23 cellular contexts compared by ENCODE assay signal in the genomic region with DNA sequence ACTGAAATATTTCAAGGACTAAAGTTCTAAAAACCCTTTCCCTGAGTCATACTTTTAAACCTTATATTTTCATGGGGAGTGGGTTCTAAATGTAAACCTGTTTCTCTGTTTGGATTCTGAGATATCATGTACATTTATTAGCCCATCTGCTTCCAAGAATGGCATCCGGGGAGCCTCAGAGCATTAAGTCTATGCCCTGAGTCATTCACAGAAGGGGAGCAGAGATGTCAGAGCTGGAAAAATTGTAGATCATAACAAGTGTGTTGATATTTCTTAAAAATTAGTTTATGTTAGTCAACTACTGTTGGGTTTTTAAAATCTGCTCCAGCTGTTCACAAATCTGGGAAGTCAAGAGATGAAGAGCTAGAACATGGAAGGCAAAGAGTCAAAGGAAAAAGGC.
DNase-seq lines count a peak whose midpoint lies in the region; ATAC-seq and TF ChIP-seq lines count a peak whose summit lies in the region.
"Had no signal": no experiment of that assay in that cellular context is flagged by ENCODE, and none has a peak within 500 bp of the region (broad histone marks: within the 10 kb centered on the region; RNA-seq: fewer than 3 reads in every experiment).

No MANE protein-coding gene starts in this region.

- no peaks in the 10 kb centered on the region for H3K4me1 ChIP-seq in GM23338 (ENCODE audit: insufficient read depth)
- H3K4me1 ChIP-seq in smooth muscle cell (ENCODE audit: low read depth): no peaks in the 10 kb centered on the region
- H3K4me1 ChIP-seq: BE2C had no signal

- H3K27me3 ChIP-seq in GM23338 (ENCODE audit: insufficient read depth) (no peaks in the 10 kb centered on the region), smooth muscle cell (ENCODE audit: low read depth) (no peaks in the 10 kb centered on the region)
- H3K27me3 ChIP-seq: BE2C; BLaER1 treated with 17β-estradiol and CSF1 and Interleukin-3, amounts not matched to agents 10 nM and 100 nM had no signal

- no peaks in the 10 kb centered on the region for H3K27me3 Mint-ChIP-seq in GM23338 (ENCODE audit: insufficient read depth, low read depth, poor library complexity)
- no peaks in the 10 kb centered on the region for H3K27me3 Mint-ChIP-seq in activated naive CD8-positive, alpha-beta T cell treated with anti-CD3 and anti-CD28 coated beads, Interleukin-2, amount 50 U/mL, for 24 hours
- H3K27me3 Mint-ChIP-seq: CD4-positive, alpha-beta memory T cell had no signal

- 19% methylated on average over 1 of the region's 1 CpG for WGBS in smooth muscle cell (ENCODE audit: low lambda C conversion rate)

- H4K20me1 ChIP-seq in GM23338 (replicated peaks; ENCODE audit: insufficient read depth) (no peaks in the 10 kb centered on the region; the same call in 1 of the 2 replicates), smooth muscle cell (ENCODE audit: low read depth) (no peaks in the 10 kb centered on the region)
- H4K20me1 ChIP-seq: BLaER1 treated with 17β-estradiol and CSF1 and Interleukin-3, amounts not matched to agents 10 nM and 100 nM had no signal

- peak overlapping the region; percentile 56; the same call in 1 of the 2 replicates for H2AFZ ChIP-seq in GM23338
- no peak overlapping the region for H2AFZ ChIP-seq in smooth muscle cell (ENCODE audit: low read depth)
- H2AFZ ChIP-seq: GM23248 had no signal

- H3K9me3 Mint-ChIP-seq in GM23338: no peaks in the 10 kb centered on the region
- peaks cover 4% of the 10 kb centered on the region for H3K9me3 Mint-ChIP-seq in activated naive CD8-positive, alpha-beta T cell treated with anti-CD3 and anti-CD28 coated beads, Interleukin-2, amount 50 U/mL, for 24 hours
- H3K9me3 Mint-ChIP-seq: H9 had no signal

- H3K4me2 ChIP-seq in GM23338 (no peak overlapping the region), smooth muscle cell (peak overlapping the region; percentile 2)
- H3K4me2 ChIP-seq: A549 had no signal

- H3K9me2 ChIP-seq in GM23338 (ENCODE audit: insufficient read depth): no peaks in the 10 kb centered on the region

- no peak overlapping the region for H3K27ac ChIP-seq in GM23338 (ENCODE audit: low read depth)
- H3K27ac ChIP-seq in smooth muscle cell (ENCODE audit: low read depth): peak overlapping the region; percentile 52
- H3K27ac ChIP-seq: A549, GM23248 had no signal

- no peak overlapping the region for H3K4me3 Mint-ChIP-seq in GM23338
- H3K4me3 Mint-ChIP-seq in activated naive CD8-positive, alpha-beta T cell treated with anti-CD3 and anti-CD28 coated beads, Interleukin-2, amount 50 U/mL, for 24 hours: no peak overlapping the region
- H3K4me3 Mint-ChIP-seq: CD14-positive monocyte; CD4-positive, alpha-beta memory T cell; H9 had no signal

- H3K27ac Mint-ChIP-seq in GM23338: no peak overlapping the region
- no peak overlapping the region for H3K27ac Mint-ChIP-seq in activated naive CD8-positive, alpha-beta T cell treated with anti-CD3 and anti-CD28 coated beads, Interleukin-2, amount 50 U/mL, for 24 hours
- H3K27ac Mint-ChIP-seq: CD4-positive, alpha-beta memory T cell had no signal

- no peaks in the 10 kb centered on the region for H3F3A ChIP-seq in GM23338 (replicated peaks; ENCODE audit: low read depth)
- H3F3A ChIP-seq in smooth muscle cell (ENCODE audit: low read depth): no peaks in the 10 kb centered on the region

- H3K36me3 ChIP-seq in GM23338 (ENCODE audit: insufficient read depth) (no peaks in the 10 kb centered on the region), smooth muscle cell (ENCODE audit: low read depth) (no peaks in the 10 kb centered on the region)
- H3K36me3 ChIP-seq: BE2C; BLaER1 treated with 17β-estradiol and CSF1 and Interleukin-3, amounts not matched to agents 10 nM and 100 nM had no signal

- peaks cover 9% of the 10 kb centered on the region; the same call in 2 of the 3 replicates for H3K4me1 Mint-ChIP-seq in GM23338
- H3K4me1 Mint-ChIP-seq in activated naive CD8-positive, alpha-beta T cell treated with anti-CD3 and anti-CD28 coated beads, Interleukin-2, amount 50 U/mL, for 24 hours: no peaks in the 10 kb centered on the region
- H3K4me1 Mint-ChIP-seq: CD4-positive, alpha-beta memory T cell had no signal

- no peaks in the 10 kb centered on the region for H3K36me3 Mint-ChIP-seq in GM23338 (ENCODE audit: low read depth)
- no peaks in the 10 kb centered on the region for H3K36me3 Mint-ChIP-seq in activated naive CD8-positive, alpha-beta T cell treated with anti-CD3 and anti-CD28 coated beads, Interleukin-2, amount 50 U/mL, for 24 hours (ENCODE audit: low read depth)
- H3K36me3 Mint-ChIP-seq: CD14-positive monocyte; CD4-positive, alpha-beta memory T cell had no signal

- H3K9ac ChIP-seq in smooth muscle cell (ENCODE audit: low read depth): no peak overlapping the region
- H3K9ac ChIP-seq: BLaER1 treated with 17β-estradiol and CSF1 and Interleukin-3, amounts not matched to agents 10 nM and 100 nM; GM23248 had no signal

- H3K4me3 ChIP-seq in GM23338: no peak overlapping the region
- no peak overlapping the region for H3K4me3 ChIP-seq in smooth muscle cell
- H3K4me3 ChIP-seq: A549; BLaER1 treated with 17β-estradiol and CSF1 and Interleukin-3, amounts not matched to agents 10 nM and 100 nM; GM23248 had no signal

- ATAC-seq in GM23338: no peak
- no peak for ATAC-seq in activated naive CD8-positive, alpha-beta T cell treated with anti-CD3 and anti-CD28 coated beads, Interleukin-2, amount 50 U/mL, for 24 hours
- ATAC-seq in HG02884 (IDR thresholded peaks at IDR 0.05; ENCODE audit: unreplicated experiment): no peak
- ATAC-seq in HG02981 (IDR thresholded peaks at IDR 0.05; ENCODE audit: unreplicated experiment): no peak
- ATAC-seq: A549, HCT116 had no signal

- DNase-seq in GM23338 (ENCODE audit: low spot score): no peak
- DNase-seq in amniotic epithelial cell (ENCODE audit: low read depth): peak; percentile 35
- DNase-seq in iris pigment epithelial cell (ENCODE audit: low read depth): peak; percentile 53
- no peak for DNase-seq in smooth muscle cell (lab: John Stamatoyannopoulos, UW; ENCODE audit: unreplicated experiment)
- no peak for DNase-seq in activated naive CD8-positive, alpha-beta T cell treated with anti-CD3 and anti-CD28 coated beads, Interleukin-2, amount 50 U/mL, for 24 hours
- DNase-seq: 8988T; ACHN; AML-193; BE2C; Calu3; CD4-positive, alpha-beta memory T cell; COR-L47; DMS53; DMS79 treated with DMSO at 0.1 percent for 48 hours; GF-D8; GM23248; H9 had no signal

- H3K79me2 ChIP-seq in GM23338 (replicated peaks; ENCODE audit: insufficient read depth) (no peaks in the 10 kb centered on the region), smooth muscle cell (ENCODE audit: low read depth) (no peaks in the 10 kb centered on the region)

- TF ChIP-seq CTCF in GM23338 (conservative IDR thresholded peaks at IDR 0.05; ENCODE audit: low read depth in 2 of 2) (no peak), smooth muscle cell (IDR thresholded peaks at IDR 0.05; ENCODE audit: borderline replicate concordance, insufficient read depth, poor library complexity, severe bottlenecking) (no peak)

- no peaks in the 10 kb centered on the region for H3K9me3 ChIP-seq in smooth muscle cell (replicated peaks; ENCODE audit: low read depth)
- H3K9me3 ChIP-seq: A549; BE2C; BLaER1 treated with 17β-estradiol and CSF1 and Interleukin-3, amounts not matched to agents 10 nM and 100 nM had no signal

Comparison
In these comparisons a context has a peak if more than half of its experiments do, and no peak if none do; other contexts are left out.
1. DNase-seq: peak in amniotic epithelial cell (single experiment) and iris pigment epithelial cell (single experiment); none in GM23338 (single experiment), smooth muscle cell (single experiment) and activated naive CD8-positive, alpha-beta T cell treated with anti-CD3 and anti-CD28 coated beads, Interleukin-2, amount 50 U/mL, for 24 hours (single experiment).